ENCODE assay signal across 25 cellular contexts in the genomic region with DNA sequence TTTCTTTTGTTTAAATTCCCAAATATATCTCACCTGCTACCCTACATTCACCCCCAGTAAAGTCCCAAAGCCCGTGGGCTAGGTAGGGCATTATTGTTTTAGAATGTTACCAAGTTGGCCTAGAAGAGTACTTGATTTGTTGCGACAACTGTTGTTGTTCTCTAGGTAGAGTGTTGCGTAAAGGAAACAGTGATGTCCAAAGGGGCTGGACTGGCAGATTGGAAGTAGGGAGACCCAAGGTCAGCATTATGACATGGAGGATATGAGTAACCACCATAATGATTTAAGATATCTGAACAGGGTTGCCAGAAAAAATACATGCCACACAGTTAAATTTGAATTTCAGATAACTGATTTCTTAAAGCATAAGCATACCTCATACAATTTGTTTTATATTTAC. TPM values are rescaled to one million over a fixed set of nuclear protein-coding genes. Genes with fewer than 3 reads are reported as not detected.
DNase-seq lines count a peak whose midpoint lies in the region; ATAC-seq and TF ChIP-seq lines count a peak whose summit lies in the region.
"Had no signal": no experiment of that assay in that cellular context is flagged by ENCODE, and none has a peak within 500 bp of the region (broad histone marks: within the 10 kb centered on the region; RNA-seq: fewer than 3 reads in every experiment).

No MANE protein-coding gene starts in this region.

- H3K4me1 ChIP-seq in adrenal gland (replicated peaks in 1 of 2) (no peaks in the 10 kb centered on the region), osteoblast (ENCODE audit: insufficient read depth, low read length) (peaks cover 29% of the 10 kb centered on the region)
- H3K4me1 ChIP-seq: gastroesophageal sphincter, parathyroid adenoma, tibial artery had no signal

- H3K4me1 Mint-ChIP-seq in endothelial cell (ENCODE audit: unreplicated experiment) = peaks cover 10% of the 10 kb centered on the region
- H3K4me1 Mint-ChIP-seq: activated CD4-positive, alpha-beta T cell treated with anti-CD3 and anti-CD28 coated beads for 36 hours; nephron had no signal

- no peaks in the 10 kb centered on the region for H3K9me3 Mint-ChIP-seq in endothelial cell (ENCODE audit: unreplicated experiment)
- H3K9me3 Mint-ChIP-seq: activated T-cell treated with anti-CD3 and anti-CD28 coated beads, Interleukin-2, amount 50 U/mL, for 24 hours; dendritic cell treated with granulocyte-macrophage colony-stimulating factor and Interleukin-4, amounts not matched to agents 40 ng/mL and 50 ng/mL, for 4 days; nephron; stimulated activated naive CD8-positive, alpha-beta T cell treated with anti-CD3 and anti-CD28 coated beads, Interleukin-15, Interleukin-2, amounts not matched to agents 100 ng/mL and 50 ng/mL, for 24 hours had no signal

- no peak overlapping the region for H2AFZ ChIP-seq in osteoblast (ENCODE audit: low read length)
- H2AFZ ChIP-seq: parathyroid adenoma had no signal

- H3K27me3 ChIP-seq in adrenal gland = no peaks in the 10 kb centered on the region
- H3K27me3 ChIP-seq in osteoblast (ENCODE audit: insufficient read depth, low read length) = peaks cover 3% of the 10 kb centered on the region
- H3K27me3 ChIP-seq: gastroesophageal sphincter, sigmoid colon, tibial artery had no signal

- 39 to 55% (median 42%) methylated on average over 3 of the region's 3 CpGs for WGBS in adrenal gland, 4 donors

- H3K27ac ChIP-seq in adrenal gland = no peak overlapping the region
- H3K27ac ChIP-seq in osteoblast (ENCODE audit: low read depth, low read length) = no peak overlapping the region
- H3K27ac ChIP-seq: gastroesophageal sphincter, parathyroid adenoma, RWPE1, sigmoid colon, tibial artery had no signal

- no peak for TF ChIP-seq CTCF in adrenal gland (IDR thresholded peaks at IDR 0.05)
- TF ChIP-seq CTCF in fibroblast of mammary gland (conservative IDR thresholded peaks at IDR 0.05; ENCODE audit: control insufficient read depth, insufficient read depth, low read depth, low read length) = no peak
- no peak for TF ChIP-seq CTCF in osteoblast (IDR thresholded peaks at IDR 0.05; ENCODE audit: extremely low read depth, low read depth, low read length)
- no peak for TF ChIP-seq CTCF in endothelial cell (IDR thresholded peaks at IDR 0.05; ENCODE audit: unreplicated experiment)

- DNase-seq in HCEC 1CT (peak; percentile 89), adrenal gland (peak in 6 of 7 donors; percentile 20 to 70 (median 48)), fibroblast of mammary gland (ENCODE audit: low read depth) (peak; percentile 90), osteoblast (ENCODE audit: insufficient read length, low spot score, missing footprints) (peak; percentile 32), endothelial cell (ENCODE audit: low spot score) (no peak), activated gamma-delta T cell (lab: John Stamatoyannopoulos, UW) (no peak)
- DNase-seq: activated CD4-positive, alpha-beta T cell treated with anti-CD3 and anti-CD28 coated beads for 36 hours; activated naive CD4-positive, alpha-beta T cell treated with Interleukin-2 at 50 U/mL for 16 hours; activated T-cell treated with anti-CD3 and anti-CD28 coated beads, Interleukin-2, amount 50 U/mL, for 24 hours; amygdala; islet precursor cell; mucosa of descending colon; NCI-H187 treated with DMSO at 0.1 percent for 48 hours; sigmoid colon; SK-N-SH; T-helper 2 cell; tibial artery had no signal

- no peaks in the 10 kb centered on the region for H4K20me1 ChIP-seq in osteoblast (ENCODE audit: insufficient read depth, low read length)

- H3K9me3 ChIP-seq in adrenal gland (replicated peaks in 1 of 3) (no peaks in the 10 kb centered on the region), osteoblast (ENCODE audit: low read depth, low read length) (no peaks in the 10 kb centered on the region)
- H3K9me3 ChIP-seq: gastroesophageal sphincter, mucosa of descending colon, sigmoid colon, SK-N-SH, tibial artery had no signal

- no peak for TF ChIP-seq POLR2A in adrenal gland (IDR thresholded peaks at IDR 0.05)

- H3K4me3 ChIP-seq in adrenal gland (no peak overlapping the region), fibroblast of mammary gland (ENCODE audit: control insufficient read depth, low read depth, low read length) (no peak overlapping the region), osteoblast (ENCODE audit: insufficient read depth, low read length) (no peak overlapping the region)
- H3K4me3 ChIP-seq: gastroesophageal sphincter, mucosa of descending colon, sigmoid colon, tibial artery had no signal

- H3K4me3 Mint-ChIP-seq in endothelial cell (ENCODE audit: unreplicated experiment) = no peak overlapping the region
- H3K4me3 Mint-ChIP-seq: activated CD4-positive, alpha-beta T cell treated with anti-CD3 and anti-CD28 coated beads for 36 hours; activated T-cell treated with anti-CD3 and anti-CD28 coated beads, Interleukin-2, amount 50 U/mL, for 24 hours; dendritic cell treated with granulocyte-macrophage colony-stimulating factor and Interleukin-4, amounts not matched to agents 40 ng/mL and 50 ng/mL, for 4 days; nephron; stimulated activated naive CD8-positive, alpha-beta T cell treated with anti-CD3 and anti-CD28 coated beads, Interleukin-15, Interleukin-2, amounts not matched to agents 100 ng/mL and 50 ng/mL, for 24 hours had no signal

- H3K27ac Mint-ChIP-seq in endothelial cell (ENCODE audit: unreplicated experiment) = no peak overlapping the region
- H3K27ac Mint-ChIP-seq: activated CD4-positive, alpha-beta T cell treated with anti-CD3 and anti-CD28 coated beads for 36 hours; activated T-cell treated with anti-CD3 and anti-CD28 coated beads, Interleukin-2, amount 50 U/mL, for 24 hours; dendritic cell treated with granulocyte-macrophage colony-stimulating factor and Interleukin-4, amounts not matched to agents 40 ng/mL and 50 ng/mL, for 4 days; nephron; stimulated activated naive CD8-positive, alpha-beta T cell treated with anti-CD3 and anti-CD28 coated beads, Interleukin-15, Interleukin-2, amounts not matched to agents 100 ng/mL and 50 ng/mL, for 24 hours had no signal

- no peak overlapping the region for H3K4me2 ChIP-seq in osteoblast (ENCODE audit: insufficient read depth, low read length)
- H3K4me2 ChIP-seq: SK-N-SH had no signal

- H3K27me3 Mint-ChIP-seq in endothelial cell (ENCODE audit: unreplicated experiment) = peaks cover 1% of the 10 kb centered on the region
- H3K27me3 Mint-ChIP-seq: stimulated activated naive CD8-positive, alpha-beta T cell treated with anti-CD3 and anti-CD28 coated beads, Interleukin-15, Interleukin-2, amounts not matched to agents 100 ng/mL and 50 ng/mL, for 24 hours had no signal

- no peak for ATAC-seq in GM21367 (IDR thresholded peaks at IDR 0.05; ENCODE audit: unreplicated experiment)
- ATAC-seq: activated CD4-positive, alpha-beta T cell treated with anti-CD3 and anti-CD28 coated beads for 36 hours; gastroesophageal sphincter; mucosa of descending colon had no signal

- intact Hi-C loops in adrenal gland (cut with DNase I) = no loop called here

- H3K36me3 ChIP-seq in adrenal gland (replicated peaks in 1 of 2) (no peaks in the 10 kb centered on the region), osteoblast (ENCODE audit: insufficient read depth, low read length) (no peaks in the 10 kb centered on the region)
- H3K36me3 ChIP-seq: gastroesophageal sphincter, sigmoid colon, tibial artery had no signal

- no peaks in the 10 kb centered on the region for H3K36me3 Mint-ChIP-seq in endothelial cell (ENCODE audit: low read depth, unreplicated experiment)

- H3K79me2 ChIP-seq in osteoblast (ENCODE audit: insufficient read depth, low read length) = no peaks in the 10 kb centered on the region
- H3K79me2 ChIP-seq: parathyroid adenoma had no signal

RNA-seq across cellular contexts. Expression of gene SCN1A, which starts 39.2 kb away (rescaled TPM):
- total RNA-seq in adrenal gland (under 1 TPM in 4 of 8 donors, not detected in 4; 0.07 to 0.42 (median 0.34) TPM), osteoblast (0.59 and 0.72 TPM in 2 replicates), endothelial cell (ENCODE audit: unreplicated experiment) (0.33 TPM)
- polyA plus RNA-seq in adrenal gland = under 1 TPM; 0.07 to 0.16 (median 0.11) TPM
- total RNA-seq: activated CD4-positive, alpha-beta T cell treated with anti-CD3 and anti-CD28 coated beads for 36 hours; liver had no signal
- polyA plus RNA-seq: SK-N-SH had no signal

Comparison
In these comparisons a context has a peak if more than half of its experiments do, and no peak if none do; other contexts are left out.
1. DNase-seq: peak in HCEC 1CT (single experiment), adrenal gland (6 of 7), fibroblast of mammary gland (single experiment) and osteoblast (single experiment); none in endothelial cell (single experiment) and activated gamma-delta T cell (single experiment).